8 cellular contexts compared by ENCODE assay signal in the genomic region with DNA sequence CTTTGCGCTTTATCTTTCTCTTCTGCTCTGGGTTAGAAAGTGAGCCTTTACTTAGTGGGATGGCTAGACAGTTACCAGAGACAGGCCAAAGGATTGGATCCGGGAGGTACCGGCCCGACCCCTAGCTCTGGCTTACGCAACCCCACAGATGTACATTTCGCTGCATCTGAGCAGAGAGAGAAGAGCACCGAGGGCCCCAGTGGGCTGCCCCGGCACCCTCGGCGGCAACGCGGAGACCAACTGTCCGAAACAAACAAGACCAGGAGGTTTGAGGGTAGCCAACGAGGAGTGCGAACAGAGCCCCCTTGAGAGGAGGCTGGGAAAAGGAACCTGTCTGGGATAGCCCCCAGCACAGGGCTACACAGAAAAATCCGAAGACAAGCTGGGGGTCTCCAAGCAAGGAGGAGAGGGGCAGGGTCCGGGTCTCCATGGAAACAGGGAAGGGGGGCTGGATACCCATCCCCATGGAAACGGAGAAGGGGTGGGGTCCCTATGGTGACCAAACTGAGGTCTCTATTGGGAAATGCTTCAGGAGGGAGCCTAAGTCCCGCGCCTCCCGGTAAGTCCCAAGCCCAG. TPM values are rescaled to one million over a fixed set of nuclear protein-coding genes. Genes with fewer than 3 reads are reported as not detected.
A peak's percentile ranks its signal among the peaks of the same experiment; 100 is the strongest.
DNase-seq lines count a peak whose midpoint lies in the region; ATAC-seq and TF ChIP-seq lines count a peak whose summit lies in the region.

No MANE protein-coding gene starts in this region.

- H3K4me3 ChIP-seq in gastroesophageal sphincter = peak overlapping the region; percentile 89 to 90
- H3K4me3 ChIP-seq in prostate gland = peak overlapping the region; percentile 77 to 92

- H3K36me3 ChIP-seq in gastroesophageal sphincter (peaks cover 0 to 62% of the 10 kb centered on the region in 2 donors), prostate gland (no peaks in the 10 kb centered on the region)

- H3K4me3 Mint-ChIP-seq in activated naive CD4-positive, alpha-beta T cell treated with anti-CD3 and anti-CD28 coated beads, Interleukin-2, amount 50 U/mL, for 24 hours = peak overlapping the region; percentile 97
- H3K4me3 Mint-ChIP-seq in activated B cell treated with CpG ODN at 0.5 μM for 24 hours = peak overlapping the region; percentile 93

- TF ChIP-seq CTCF in activated B cell treated with CpG ODN at 0.5 μM for 24 hours (IDR thresholded peaks at IDR 0.05) (no peak), gastroesophageal sphincter (IDR thresholded peaks at IDR 0.05) (no peak), prostate gland (IDR thresholded peaks at IDR 0.05) (no peak)

- peaks cover 40% of the 10 kb centered on the region for H3K4me1 Mint-ChIP-seq in activated naive CD4-positive, alpha-beta T cell treated with anti-CD3 and anti-CD28 coated beads, Interleukin-2, amount 50 U/mL, for 24 hours
- H3K4me1 Mint-ChIP-seq in activated B cell treated with CpG ODN at 0.5 μM for 24 hours = peaks cover 33% of the 10 kb centered on the region

- H3K27me3 ChIP-seq in gastroesophageal sphincter = no peaks in the 10 kb centered on the region
- H3K27me3 ChIP-seq in prostate gland (replicated peaks; ENCODE audit: insufficient read depth) = no peaks in the 10 kb centered on the region

- ATAC-seq in HG03280 (IDR thresholded peaks at IDR 0.05; ENCODE audit: unreplicated experiment) = peak; percentile 17
- peak; percentile 1 for ATAC-seq in activated B cell treated with CpG ODN at 0.5 μM for 24 hours (ENCODE audit: low read depth)
- ATAC-seq in gastroesophageal sphincter = peak; percentile 22

- POLR2A ChIA-PET in activated B cell treated with CpG ODN at 0.5 μM for 24 hours (lab: Charles Lee) = interaction anchor here (0.5 to 3.0 kb wide), 23 partner anchors 8 to 1254 kb away, joined by 3 to 43 read pairs (median 5); a partner anchor contains a TSS

- H3K36me3 Mint-ChIP-seq in activated naive CD4-positive, alpha-beta T cell treated with anti-CD3 and anti-CD28 coated beads, Interleukin-2, amount 50 U/mL, for 24 hours = peaks cover 12% of the 10 kb centered on the region
- peaks cover 37% of the 10 kb centered on the region for H3K36me3 Mint-ChIP-seq in activated B cell treated with CpG ODN at 0.5 μM for 24 hours (ENCODE audit: low read depth)

- no peaks in the 10 kb centered on the region for H3K27me3 Mint-ChIP-seq in activated naive CD4-positive, alpha-beta T cell treated with anti-CD3 and anti-CD28 coated beads, Interleukin-2, amount 50 U/mL, for 24 hours
- H3K27me3 Mint-ChIP-seq in activated B cell treated with CpG ODN at 0.5 μM for 24 hours = no peaks in the 10 kb centered on the region

- intact Hi-C loops in activated B cell treated with CpG ODN at 0.5 μM for 24 hours (cut with micrococcal nuclease) (loop anchor here (1.0 kb wide), 2 partner anchors 51 to 167 kb away; a partner anchor contains a TSS), prostate gland (cut with DNase I) (loop anchor here (2.0 kb wide), 1 partner anchor 50 kb away; a partner anchor contains a TSS)

- CTCF ChIA-PET in activated B cell treated with CpG ODN at 0.5 μM for 24 hours (lab: Charles Lee) = interaction anchor here (1.0 to 2.5 kb wide), 18 partner anchors 8 to 257 kb away, joined by 3 to 10 read pairs (median 4); a partner anchor contains a TSS

- WGBS in gastroesophageal sphincter (ENCODE audit: low coverage in 1 of 2), 2 donors = 0% methylated on average over 4 to 17 of the region's 21 CpGs
- 2% methylated on average over 21 of the region's 21 CpGs for WGBS in prostate gland

- TF ChIP-seq EP300 in gastroesophageal sphincter (IDR thresholded peaks at IDR 0.05) = no peak

- H3K27ac ChIP-seq in gastroesophageal sphincter (peak overlapping the region; percentile 65 to 95 (median 91)), prostate gland (peak overlapping the region; percentile 86 to 89)

- H3K9me3 ChIP-seq in gastroesophageal sphincter (no peaks in the 10 kb centered on the region), prostate gland (no peaks in the 10 kb centered on the region)

- no peak for TF ChIP-seq POLR2A in gastroesophageal sphincter (IDR thresholded peaks at IDR 0.05)
- TF ChIP-seq POLR2A in prostate gland (IDR thresholded peaks at IDR 0.05) = no peak

- no peaks in the 10 kb centered on the region for H3K9me3 Mint-ChIP-seq in activated naive CD4-positive, alpha-beta T cell treated with anti-CD3 and anti-CD28 coated beads, Interleukin-2, amount 50 U/mL, for 24 hours
- H3K9me3 Mint-ChIP-seq in activated B cell treated with CpG ODN at 0.5 μM for 24 hours = no peaks in the 10 kb centered on the region

- peak overlapping the region; percentile 98 for H3K27ac Mint-ChIP-seq in activated naive CD4-positive, alpha-beta T cell treated with anti-CD3 and anti-CD28 coated beads, Interleukin-2, amount 50 U/mL, for 24 hours
- H3K27ac Mint-ChIP-seq in activated B cell treated with CpG ODN at 0.5 μM for 24 hours = peak overlapping the region; percentile 89

- no peak for DNase-seq in activated naive CD4-positive, alpha-beta T cell treated with anti-CD3 and anti-CD28 coated beads, Interleukin-2, amount 50 U/mL, for 16 hours
- DNase-seq in activated B cell treated with CpG ODN at 0.5 μM for 24 hours (no peak), prostate gland (ENCODE audit: low spot score) (no peak), NCI-H146 (lab: John Stamatoyannopoulos, UW) (no peak), SHP77 treated with DMSO at 0.1 percent for 48 hours (lab: John Stamatoyannopoulos, UW) (no peak)

- peaks cover 0 to 59% (median 16%) of the 10 kb centered on the region in 3 donors for H3K4me1 ChIP-seq in gastroesophageal sphincter
- peaks cover 10% of the 10 kb centered on the region for H3K4me1 ChIP-seq in prostate gland (replicated peaks)

RNA-seq across cellular contexts. Expression of a gene that starts 0.4 kb away (rescaled TPM):
- total RNA-seq in activated B cell treated with CpG ODN at 0.5 μM for 24 hours (30.5 and 36.2 TPM in 2 replicates), gastroesophageal sphincter (1 to 10 TPM; 3.8 to 7.6 (median 5.4) TPM), prostate gland (1 to 10 TPM; 4.5 to 8.8 TPM)

RNA-seq across cellular contexts. Expression of a gene that starts 51.0 kb away (rescaled TPM):
- total RNA-seq in activated B cell treated with CpG ODN at 0.5 μM for 24 hours = 20.6 and 24.2 TPM in 2 replicates
- 10 to 100 TPM; 13.6 to 16.9 (median 15.4) TPM for total RNA-seq in gastroesophageal sphincter
- 10 to 100 TPM; 23.7 to 33.5 TPM for total RNA-seq in prostate gland

RNA-seq across cellular contexts. Expression of a gene that starts 51.4 kb away (rescaled TPM):
- total RNA-seq in activated B cell treated with CpG ODN at 0.5 μM for 24 hours (18.8 and 19.9 TPM in 2 replicates), gastroesophageal sphincter (10 to 100 TPM; 53.7 to 73.0 (median 62.5) TPM), prostate gland (100 to 1,000 TPM; 141 to 170 TPM)
